ENCODE assay signal across 15 cellular contexts in genomic region chr2:50765146-50765545, GRCh38.
DNase-seq lines count a peak whose midpoint lies in the region; ATAC-seq and TF ChIP-seq lines count a peak whose summit lies in the region.
"Had no signal": no experiment of that assay in that cellular context is flagged by ENCODE, and none has a peak within 500 bp of the region (broad histone marks: within the 10 kb centered on the region; RNA-seq: fewer than 3 reads in every experiment).

No MANE protein-coding gene starts in this region.

- H3K4me1 ChIP-seq in hepatocyte (ENCODE audit: insufficient read depth), result no peaks in the 10 kb centered on the region
- H3K4me1 ChIP-seq: BLaER1 treated with 17β-estradiol and CSF1 and Interleukin-3, amounts not matched to agents 10 nM and 100 nM had no signal

- H3K27ac Mint-ChIP-seq in nephron (peak overlapping the region; percentile 60 to 92 (median 85)), MCF 10A (ENCODE audit: low read depth, unreplicated experiment) (no peak overlapping the region)
- H3K27ac Mint-ChIP-seq: CD4-positive, CD25-positive, alpha-beta regulatory T cell had no signal

- H3K27me3 Mint-ChIP-seq in nephron (ENCODE audit: low read depth), result peaks cover 3% of the 10 kb centered on the region
- no peaks in the 10 kb centered on the region for H3K27me3 Mint-ChIP-seq in MCF 10A (ENCODE audit: insufficient read depth, unreplicated experiment)
- H3K27me3 Mint-ChIP-seq: CD4-positive, CD25-positive, alpha-beta regulatory T cell had no signal

- CTCF ChIA-PET in MCF 10A (lab: Yijun Ruan, JAX), result interaction anchor here (0.6 to 1.9 kb wide), 3 partner anchors 13 to 86 kb away, joined by 3 to 7 read pairs (median 4); no protein-coding TSS in a partner anchor

- H4K20me1 ChIP-seq in hepatocyte (ENCODE audit: insufficient read depth, poor library complexity, severe bottlenecking), result no peaks in the 10 kb centered on the region
- H4K20me1 ChIP-seq: BLaER1 treated with 17β-estradiol and CSF1 and Interleukin-3, amounts not matched to agents 10 nM and 100 nM had no signal

- DNase-seq in NCI-H2171 treated with DMSO at 0.1 percent for 48 hours (lab: John Stamatoyannopoulos, UW), result peak; percentile 52
- no peak for DNase-seq in NCI-H2171 (lab: John Stamatoyannopoulos, UW)
- no peak for DNase-seq in hepatocyte (ENCODE audit: low spot score)
- DNase-seq in NK-92 (lab: John Stamatoyannopoulos, UW; ENCODE audit: unreplicated experiment), result no peak
- no peak for DNase-seq in MCF 10A (ENCODE audit: unreplicated experiment)
- DNase-seq: ACHN; CD4-positive, CD25-positive, alpha-beta regulatory T cell; DMS 273 treated with DMSO at 0.1 percent for 48 hours; GOT3; IMR-90 had no signal

- no peaks in the 10 kb centered on the region for H3K36me3 ChIP-seq in hepatocyte (replicated peaks; ENCODE audit: insufficient read depth, low read depth)
- H3K36me3 ChIP-seq: BLaER1 treated with 17β-estradiol and CSF1 and Interleukin-3, amounts not matched to agents 10 nM and 100 nM had no signal

- ATAC-seq in HG02571 (IDR thresholded peaks at IDR 0.05; ENCODE audit: unreplicated experiment), result no peak
- ATAC-seq in HG02759 (IDR thresholded peaks at IDR 0.05; ENCODE audit: unreplicated experiment), result no peak
- ATAC-seq: HCT116 had no signal

- BruUV-seq in MCF 10A (replicated peaks; lab: Mats Ljungman, UMichigan), result no TSS peak

- H3K9me3 Mint-ChIP-seq in nephron, result peaks cover 2% of the 10 kb centered on the region
- H3K9me3 Mint-ChIP-seq in MCF 10A (ENCODE audit: unreplicated experiment), result no peaks in the 10 kb centered on the region

- TF ChIP-seq CTCF in hepatocyte (IDR thresholded peaks at IDR 0.05; ENCODE audit: poor library complexity) (no peak), nephron (IDR thresholded peaks at IDR 0.05; ENCODE audit: unreplicated experiment in 3 of 3) (no peak), MCF 10A (IDR thresholded peaks at IDR 0.05; ENCODE audit: unreplicated experiment) (no peak)

- no peaks in the 10 kb centered on the region for H3K79me2 ChIP-seq in hepatocyte

- H3K4me1 Mint-ChIP-seq in nephron, result peaks cover 17% of the 10 kb centered on the region
- no peaks in the 10 kb centered on the region for H3K4me1 Mint-ChIP-seq in MCF 10A (ENCODE audit: insufficient read depth, unreplicated experiment)
- H3K4me1 Mint-ChIP-seq: CD4-positive, CD25-positive, alpha-beta regulatory T cell had no signal

- POLR2A ChIA-PET in MCF 10A (lab: Yijun Ruan, JAX), result no interaction called here

- no peak overlapping the region for H3K4me3 ChIP-seq in hepatocyte
- H3K4me3 ChIP-seq: BLaER1 treated with 17β-estradiol and CSF1 and Interleukin-3, amounts not matched to agents 10 nM and 100 nM had no signal

- no peaks in the 10 kb centered on the region for H3K27me3 ChIP-seq in hepatocyte
- H3K27me3 ChIP-seq: BLaER1 treated with 17β-estradiol and CSF1 and Interleukin-3, amounts not matched to agents 10 nM and 100 nM had no signal

- H3K4me3 Mint-ChIP-seq in nephron, result no peak overlapping the region
- no peak overlapping the region for H3K4me3 Mint-ChIP-seq in MCF 10A (ENCODE audit: unreplicated experiment)
- H3K4me3 Mint-ChIP-seq: CD4-positive, CD25-positive, alpha-beta regulatory T cell had no signal

- H3K4me2 ChIP-seq in hepatocyte, result peak overlapping the region; percentile 63
- H3K4me2 ChIP-seq: BLaER1 treated with 17β-estradiol and CSF1 and Interleukin-3, amounts not matched to agents 10 nM and 100 nM had no signal

- no peaks in the 10 kb centered on the region for H3K9me3 ChIP-seq in hepatocyte (ENCODE audit: low read depth)
- H3K9me3 ChIP-seq: BLaER1 treated with 17β-estradiol and CSF1 and Interleukin-3, amounts not matched to agents 10 nM and 100 nM had no signal

- peak overlapping the region; percentile 26 for H2AFZ ChIP-seq in hepatocyte

- no peak overlapping the region for H3K27ac ChIP-seq in hepatocyte
- H3K27ac ChIP-seq: BLaER1 treated with 17β-estradiol and CSF1 and Interleukin-3, amounts not matched to agents 10 nM and 100 nM had no signal

- H3K36me3 Mint-ChIP-seq in nephron (ENCODE audit: low read depth) (no peaks in the 10 kb centered on the region), MCF 10A (ENCODE audit: insufficient read depth, unreplicated experiment) (no peaks in the 10 kb centered on the region)
- H3K36me3 Mint-ChIP-seq: CD4-positive, CD25-positive, alpha-beta regulatory T cell had no signal

- intact Hi-C loops in MCF 10A (cut with micrococcal nuclease), result no loop called here

- no peaks in the 10 kb centered on the region for H3K9me2 ChIP-seq in hepatocyte (replicated peaks; ENCODE audit: insufficient read depth)

- 45% methylated on average over 7 of the region's 7 CpGs for WGBS in hepatocyte (ENCODE audit: low lambda C conversion rate, missing lambda C conversion rate)
